8 cellular contexts compared by ENCODE assay signal in genomic region chrX:37685452-37686347, GRCh38. TPM values are rescaled to one million over a fixed set of nuclear protein-coding genes. Genes with fewer than 3 reads are reported as not detected.
A peak's percentile ranks its signal among the peaks of the same experiment; 100 is the strongest.
DNase-seq lines count a peak whose midpoint lies in the region; ATAC-seq and TF ChIP-seq lines count a peak whose summit lies in the region.

A gene with protein sequence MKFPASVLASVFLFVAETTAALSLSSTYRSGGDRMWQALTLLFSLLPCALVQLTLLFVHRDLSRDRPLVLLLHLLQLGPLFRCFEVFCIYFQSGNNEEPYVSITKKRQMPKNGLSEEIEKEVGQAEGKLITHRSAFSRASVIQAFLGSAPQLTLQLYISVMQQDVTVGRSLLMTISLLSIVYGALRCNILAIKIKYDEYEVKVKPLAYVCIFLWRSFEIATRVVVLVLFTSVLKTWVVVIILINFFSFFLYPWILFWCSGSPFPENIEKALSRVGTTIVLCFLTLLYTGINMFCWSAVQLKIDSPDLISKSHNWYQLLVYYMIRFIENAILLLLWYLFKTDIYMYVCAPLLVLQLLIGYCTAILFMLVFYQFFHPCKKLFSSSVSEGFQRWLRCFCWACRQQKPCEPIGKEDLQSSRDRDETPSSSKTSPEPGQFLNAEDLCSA (plus strand): TSS chrX:37685791. CDS start chrX:37685962, 171 bp downstream.

- H4K20me1 ChIP-seq in BLaER1 (no peaks in the 10 kb centered on the region), hepatocyte (ENCODE audit: insufficient read depth, poor library complexity, severe bottlenecking) (no peaks in the 10 kb centered on the region)

- peak within 1 kb of the TSS; percentile 62 for H3K4me3 ChIP-seq in BLaER1
- peak within 1 kb of the TSS; percentile 68 for H3K4me3 ChIP-seq in HUES6 (ENCODE audit: low read depth, low read length)
- H3K4me3 ChIP-seq in SJSA1 = peak within 1 kb of the TSS; percentile 50
- H3K4me3 ChIP-seq in hepatocyte = peak within 1 kb of the TSS; percentile 13

- peak within 1 kb of the TSS; percentile 63 for H2AFZ ChIP-seq in hepatocyte

- no peaks in the 10 kb centered on the region; the same call in 1 of the 2 replicates for H3K9me3 ChIP-seq in BLaER1
- H3K9me3 ChIP-seq in HUES6 (ENCODE audit: control insufficient read depth, insufficient read depth, low read depth, low read length) = no peaks in the 10 kb centered on the region
- no peaks in the 10 kb centered on the region for H3K9me3 ChIP-seq in SJSA1 (replicated peaks)
- no peaks in the 10 kb centered on the region for H3K9me3 ChIP-seq in hepatocyte (ENCODE audit: low read depth)

- no peaks in the 10 kb centered on the region for H3K36me3 ChIP-seq in BLaER1
- H3K36me3 ChIP-seq in HUES6 (ENCODE audit: control insufficient read depth, insufficient read depth, low read length) = no peaks in the 10 kb centered on the region
- H3K36me3 ChIP-seq in SJSA1 = no peaks in the 10 kb centered on the region
- no peaks in the 10 kb centered on the region for H3K36me3 ChIP-seq in hepatocyte (replicated peaks; ENCODE audit: insufficient read depth, low read depth)

- WGBS in hepatocyte (ENCODE audit: low lambda C conversion rate, missing lambda C conversion rate) = 44% methylated on average over 54 of the region's 96 CpGs

- TF ChIP-seq CTCF in hepatocyte (IDR thresholded peaks at IDR 0.05; ENCODE audit: poor library complexity) = no peak

- H3K27me3 ChIP-seq in BLaER1 = peaks cover 7% of the 10 kb centered on the region
- peaks cover 33% of the 10 kb centered on the region for H3K27me3 ChIP-seq in HUES6 (ENCODE audit: control insufficient read depth, insufficient read depth, low read length)
- no peaks in the 10 kb centered on the region for H3K27me3 ChIP-seq in SJSA1 (replicated peaks)
- no peaks in the 10 kb centered on the region for H3K27me3 ChIP-seq in hepatocyte

- DNase-seq in SJSA1 (ENCODE audit: low read depth in 1 of 2, low spot score in 2 of 2) = peak; percentile 53 to 69
- peak in 48 of 58 donors; percentile 0 to 62 (median 11) for DNase-seq in anterior cingulate cortex (lab: John Stamatoyannopoulos, UW)
- peak; percentile 49 for DNase-seq in hepatocyte (ENCODE audit: low spot score)
- peak; percentile 10 for DNase-seq in putamen (ENCODE audit: low spot score)

- peak within 1 kb of the TSS; percentile 63 for H3K4me2 ChIP-seq in BLaER1
- peak within 1 kb of the TSS; percentile 90 for H3K4me2 ChIP-seq in hepatocyte

- no peaks in the 10 kb centered on the region for H3K9me2 ChIP-seq in hepatocyte (replicated peaks; ENCODE audit: insufficient read depth)

- H3K9ac ChIP-seq in BLaER1 = no peak within 1 kb of the TSS
- H3K9ac ChIP-seq in HUES6 (ENCODE audit: low read length) = peak within 1 kb of the TSS; percentile 73

- no peaks in the 10 kb centered on the region for H3K79me2 ChIP-seq in hepatocyte

- no peaks in the 10 kb centered on the region for H3K4me1 ChIP-seq in BLaER1
- H3K4me1 ChIP-seq in HUES6 (ENCODE audit: control insufficient read depth, insufficient read depth, low read length) = peaks cover 17% of the 10 kb centered on the region
- H3K4me1 ChIP-seq in SJSA1 (replicated peaks) = peaks cover 24% of the 10 kb centered on the region
- no peaks in the 10 kb centered on the region for H3K4me1 ChIP-seq in hepatocyte (ENCODE audit: insufficient read depth)

- ATAC-seq in GM19351 (IDR thresholded peaks at IDR 0.05; ENCODE audit: unreplicated experiment) (peak; percentile 75), HG02840 (IDR thresholded peaks at IDR 0.05; ENCODE audit: low FRiP score, unreplicated experiment) (no peak)

- H3K27ac ChIP-seq in BLaER1 (no peak within 1 kb of the TSS), HUES6 (ENCODE audit: low read depth, low read length) (peak within 1 kb of the TSS; percentile 26; the same call in 1 of the 2 replicates), SJSA1 (peak within 1 kb of the TSS; percentile 87), hepatocyte (no peak within 1 kb of the TSS)

RNA-seq across cellular contexts. Expression of the gene that starts here (rescaled TPM):
- total RNA-seq in SJSA1 (2014; rRNA removed; shearing (Covaris generic)) = 1.9 and 2.8 TPM in 2 replicates
- total RNA-seq in hepatocyte = 2.9 and 3.5 TPM in 2 replicates
- 0.07 and 1.2 TPM in 2 replicates for polyA plus RNA-seq in hepatocyte

Comparison
In these comparisons a context has a peak if more than half of its experiments do, and no peak if none do; other contexts are left out.
1. H3K27ac ChIP-seq: peak in HUES6 (single experiment) and SJSA1 (single experiment); none in BLaER1 (single experiment) and hepatocyte (single experiment).
2. H3K4me3 ChIP-seq: peak in every context shown above with its lines; median percentile 68 in HUES6; 62 in BLaER1; 50 in SJSA1; 13 in hepatocyte.
3. DNase-seq: peak in every context shown above with its lines; median percentile 61 in SJSA1; 49 in hepatocyte; 11 in anterior cingulate cortex; 10 in putamen.